ENCODE assay signal across 8 cellular contexts in genomic region chr7:131105803-131106680, GRCh38.
DNase-seq lines count a peak whose midpoint lies in the region; ATAC-seq and TF ChIP-seq lines count a peak whose summit lies in the region.

No MANE protein-coding gene starts in this region.

- H3K27me3 ChIP-seq in RWPE2 (ENCODE audit: insufficient read depth, poor library complexity, severe bottlenecking) (no peaks in the 10 kb centered on the region), testis (no peaks in the 10 kb centered on the region)

- peak; percentile 89 for DNase-seq in COLO829 (ENCODE audit: low spot score)
- DNase-seq in HPDE6-E6E7 (ENCODE audit: extremely low spot score) = peak; percentile 66
- DNase-seq in RWPE2 (ENCODE audit: low spot score) = peak; percentile 66
- DNase-seq in activated naive CD4-positive, alpha-beta T cell treated with Interleukin-2 at 50 U/mL for 16 hours = peak; percentile 84
- peak; percentile 85 for DNase-seq in globus pallidus (ENCODE audit: low spot score)
- peak; percentile 64 for DNase-seq in omental fat pad (ENCODE audit: low spot score)
- DNase-seq in testis = peak; percentile 85

- TF ChIP-seq POLR2A in testis (IDR thresholded peaks at IDR 0.05) = no peak

- peak; percentile 38 for ATAC-seq in GM19455 (IDR thresholded peaks at IDR 0.05; ENCODE audit: unreplicated experiment)
- peak; percentile 36 for ATAC-seq in RWPE2 (ENCODE audit: low read depth)
- ATAC-seq in omental fat pad (ENCODE audit: low FRiP score) = peak; percentile 76

- peaks cover 6% of the 10 kb centered on the region; the same call in 1 of the 2 replicates for H3K36me3 ChIP-seq in RWPE2 (ENCODE audit: low read depth)
- H3K36me3 ChIP-seq in testis (ENCODE audit: low read depth, missing control alignments) = no peaks in the 10 kb centered on the region

- H3K4me3 ChIP-seq in RWPE2 (ENCODE audit: severe bottlenecking) (peak overlapping the region; percentile 52), testis (peak overlapping the region; percentile 92 to 100)

- intact Hi-C loops in testis (cut with DNase I; ENCODE audit: low total_unique reads) = loop anchor here (10.0 kb wide), 2 partner anchors 211 to 399 kb away; no protein-coding TSS in a partner anchor

- 0 to 2% methylated on average over 1 to 62 of the region's 108 CpGs for WGBS in testis, 2 donors

- peaks cover 17% of the 10 kb centered on the region for H3K4me1 ChIP-seq in RWPE2 (ENCODE audit: insufficient read depth, poor library complexity, severe bottlenecking)
- H3K4me1 ChIP-seq in testis = peaks cover 44% of the 10 kb centered on the region

- H3K27ac ChIP-seq in RWPE2 (ENCODE audit: poor library complexity, severe bottlenecking) (peak overlapping the region; percentile 71), testis (peak overlapping the region; percentile 99 to 100)

- H3K9me3 ChIP-seq in RWPE2 (ENCODE audit: severe bottlenecking) (no peaks in the 10 kb centered on the region), testis (no peaks in the 10 kb centered on the region)

- TF ChIP-seq CTCF in RWPE2 (IDR thresholded peaks at IDR 0.05; ENCODE audit: poor library complexity, severe bottlenecking) (no peak), omental fat pad (IDR thresholded peaks at IDR 0.05) (no peak), testis (IDR thresholded peaks at IDR 0.05) (no peak)

Comparison
In these comparisons a context has a peak if more than half of its experiments do, and no peak if none do; other contexts are left out.
1. Peak in every context shown above with its lines: DNase-seq, ATAC-seq, H3K4me3 ChIP-seq and H3K27ac ChIP-seq.